19 cellular contexts compared by ENCODE assay signal in genomic region chr10:42973870-42974692, GRCh38.
DNase-seq lines count a peak whose midpoint lies in the region; ATAC-seq and TF ChIP-seq lines count a peak whose summit lies in the region.
"Had no signal": no experiment of that assay in that cellular context is flagged by ENCODE, and none has a peak within 500 bp of the region (broad histone marks: within the 10 kb centered on the region; RNA-seq: fewer than 3 reads in every experiment).

No MANE protein-coding gene starts in this region.

- no peak overlapping the region for H3K27ac ChIP-seq in sigmoid colon
- H3K27ac ChIP-seq: SK-N-MC, stomach, uterus had no signal

- no peaks in the 10 kb centered on the region for H3K4me1 ChIP-seq in sigmoid colon
- H3K4me1 ChIP-seq: stomach, uterus had no signal

- no peaks in the 10 kb centered on the region for H3K36me3 ChIP-seq in sigmoid colon
- H3K36me3 ChIP-seq: stomach, uterus had no signal

- WGBS in sigmoid colon, 2 donors, result 84 to 85% methylated on average over 9 of the region's 9 CpGs

- peak; percentile 1 for TF ChIP-seq POLR2A in NB4 (IDR thresholded peaks at IDR 0.05; ENCODE audit: extremely low read depth, insufficient read length)
- no peak for TF ChIP-seq POLR2A in sigmoid colon (IDR thresholded peaks at IDR 0.05)

- TF ChIP-seq EP300 in sigmoid colon (IDR thresholded peaks at IDR 0.05), result no peak

- H3K4me3 ChIP-seq in NB4 (ENCODE audit: low read depth, low read length), result no peak overlapping the region
- H3K4me3 ChIP-seq in sigmoid colon, result no peak overlapping the region
- H3K4me3 ChIP-seq: SK-N-MC, stomach, uterus had no signal

- peak; percentile 11 for DNase-seq in activated CD4-positive, CD25-positive, alpha-beta regulatory T cell treated with anti-CD3 and anti-CD28 coated beads, Interleukin-2, amount 50 U/mL, for 72 hours
- no peak for DNase-seq in activated CD4-positive, CD25-positive, alpha-beta regulatory T cell (lab: John Stamatoyannopoulos, UW)
- DNase-seq in NB4 (ENCODE audit: low read depth) (peak; percentile 69), iPS-NIHi11 (ENCODE audit: low spot score) (peak; percentile 5), sigmoid colon (peak; percentile 57), GM10266 (ENCODE audit: extremely low spot score) (no peak)
- DNase-seq: amygdala; caudate nucleus; GOT3; Kasumi-1; NCI-H2171; NCI-H526 treated with DMSO at 0.1 percent for 48 hours; stimulated activated CD4-positive, alpha-beta T cell treated with anti-CD3 and anti-CD28 coated beads, Interleukin-2, amount 100 ng/mL, for 48 hours had no signal

- TF ChIP-seq CTCF in NB4 (IDR thresholded peaks at IDR 0.05; ENCODE audit: low read depth, low read length) (no peak), sigmoid colon (IDR thresholded peaks at IDR 0.05) (no peak), GM10266 (IDR thresholded peaks at IDR 0.05; ENCODE audit: control insufficient read depth, insufficient read depth, low read depth, missing control alignments) (no peak)

- intact Hi-C loops in sigmoid colon (cut with DNase I), result no loop called here

- no peak for ATAC-seq in HG02763 (IDR thresholded peaks at IDR 0.05; ENCODE audit: unreplicated experiment)
- no peak for ATAC-seq in GM18498 (IDR thresholded peaks at IDR 0.05; ENCODE audit: unreplicated experiment)
- ATAC-seq: activated CD4-positive, CD25-positive, alpha-beta regulatory T cell treated with anti-CD3 and anti-CD28 coated beads, Interleukin-2, amount 50 U/mL, for 24 hours had no signal

- peaks cover 0 to 11% (median 0%) of the 10 kb centered on the region in 3 donors for H3K27me3 ChIP-seq in sigmoid colon
- H3K27me3 ChIP-seq: uterus had no signal

- H3K9me3 ChIP-seq in sigmoid colon, result no peaks in the 10 kb centered on the region
- H3K9me3 ChIP-seq: stomach, uterus had no signal

Comparison
In these comparisons a context has a peak if more than half of its experiments do, and no peak if none do; other contexts are left out.
1. DNase-seq: peak in activated CD4-positive, CD25-positive, alpha-beta regulatory T cell treated with anti-CD3 and anti-CD28 coated beads, Interleukin-2, amount 50 U/mL, for 72 hours (single experiment), NB4 (single experiment), iPS-NIHi11 (single experiment) and sigmoid colon (single experiment); none in activated CD4-positive, CD25-positive, alpha-beta regulatory T cell (0 of 4) and GM10266 (single experiment).